In the genomic region with DNA sequence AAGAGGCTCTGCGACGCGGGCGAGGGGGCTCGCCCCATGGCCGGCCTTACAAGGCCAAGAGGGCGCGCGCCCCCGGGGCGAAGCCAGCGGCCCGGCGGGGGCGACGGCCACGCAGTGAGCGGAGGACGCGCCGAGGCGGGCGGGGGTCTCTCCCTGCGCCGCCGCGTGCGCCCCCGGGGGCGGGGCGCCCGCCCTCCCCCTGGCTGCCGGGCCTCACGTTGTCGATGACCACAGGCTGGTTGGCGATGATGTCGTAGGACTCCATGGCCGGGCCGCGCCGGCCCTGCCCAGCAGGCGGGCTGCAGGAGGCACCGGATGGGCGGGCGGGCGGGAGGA, we compare ENCODE assay signal across 1 cellular context.
A peak's percentile ranks its signal among the peaks of the same experiment; 100 is the strongest.
TF ChIP-seq lines count a peak whose summit lies in the region.

No MANE protein-coding gene starts in this region.

TF ChIP-seq in H1, 55 proteins besides CTCF, POLR2A, EP300 and RAD21:
- TF ChIP-seq NRF1 (IDR thresholded peaks at IDR 0.05; ENCODE audit: low read depth, low read length), result no peak
- no peak for TF ChIP-seq POU5F1 (IDR thresholded peaks at IDR 0.05; ENCODE audit: low read depth, low read length)
- TF ChIP-seq, protein P1, sequence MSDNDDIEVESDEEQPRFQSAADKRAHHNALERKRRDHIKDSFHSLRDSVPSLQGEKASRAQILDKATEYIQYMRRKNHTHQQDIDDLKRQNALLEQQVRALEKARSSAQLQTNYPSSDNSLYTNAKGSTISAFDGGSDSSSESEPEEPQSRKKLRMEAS (IDR thresholded peaks at IDR 0.05), result peak; percentile 4; the same call in 1 of the 2 replicates
- TF ChIP-seq RBBP5 (IDR thresholded peaks at IDR 0.05; ENCODE audit: borderline replicate concordance, low read depth, low read length), result peak; percentile 53; the same call in 1 of the 2 replicates
- TF ChIP-seq PHF8 (conservative IDR thresholded peaks at IDR 0.05; ENCODE audit: low read depth, low read length), result peak; percentile 55
- no peak for TF ChIP-seq SP1 (IDR thresholded peaks at IDR 0.05; ENCODE audit: low read depth, low read length)
